ENCODE assay signal across 1 cellular context in genomic region chr15:42273099-42273899, GRCh38.
TF ChIP-seq lines count a peak whose summit lies in the region.

Gene GANC (plus strand): TSS chr15:42273201. CDS start chr15:42274482, 1,281 bp downstream.
Gene TMEM87A (minus strand): TSS chr15:42273433. CDS start chr15:42273398, 35 bp downstream.

TF ChIP-seq in HepG2, 621 proteins besides CTCF, POLR2A, EP300 and RAD21 (continued from another document and continues in another):
- TF ChIP-seq ZNF609 (CRISPR knock-in tag; IDR thresholded peaks at IDR 0.05; ENCODE audit: borderline replicate concordance) (peak; percentile 74), ZNF317 (CRISPR knock-in tag; IDR thresholded peaks at IDR 0.05) (peak; percentile 89), CENPBD1 (CRISPR knock-in tag; IDR thresholded peaks at IDR 0.05; ENCODE audit: borderline replicate concordance, low read depth) (no peak), HINFP (CRISPR knock-in tag; IDR thresholded peaks at IDR 0.05; ENCODE audit: low read depth) (peak; percentile 79; the same call in 1 of the 2 replicates), SAP130 (CRISPR knock-in tag; IDR thresholded peaks at IDR 0.05; ENCODE audit: low read depth) (peak; percentile 88), AKAP8 (CRISPR knock-in tag; IDR thresholded peaks at IDR 0.05) (no peak), ZNF564 (CRISPR knock-in tag; IDR thresholded peaks at IDR 0.05) (no peak; the same call in 1 of the 2 replicates), ZBTB14 (CRISPR knock-in tag; IDR thresholded peaks at IDR 0.05) (no peak), ZBTB7A (CRISPR knock-in tag; IDR thresholded peaks at IDR 0.05) (peak; percentile 71; the same call in 1 of the 2 replicates), KIAA2018 (CRISPR knock-in tag; IDR thresholded peaks at IDR 0.05; ENCODE audit: borderline replicate concordance) (0 out of 2 replicates have a peak, but pooled peaks have one; percentile 59), ZNF597 (CRISPR knock-in tag; IDR thresholded peaks at IDR 0.05) (no peak), ZKSCAN8 (CRISPR knock-in tag; IDR thresholded peaks at IDR 0.05; ENCODE audit: borderline replicate concordance) (peak; percentile 69; the same call in 1 of the 2 replicates), ZBED4 (CRISPR knock-in tag; IDR thresholded peaks at IDR 0.05; ENCODE audit: borderline replicate concordance) (peak; percentile 72; the same call in 1 of the 2 replicates), RBM39 (IDR thresholded peaks at IDR 0.05; ENCODE audit: low read depth, low read length, poor library complexity, severe bottlenecking) (peak; percentile 96), ZNF430 (CRISPR knock-in tag; IDR thresholded peaks at IDR 0.05) (peak; percentile 84; the same call in 1 of the 2 replicates), ZNF737 (CRISPR knock-in tag; IDR thresholded peaks at IDR 0.05; ENCODE audit: borderline replicate concordance) (0 out of 2 replicates have a peak, but pooled peaks have one; percentile 46), ZNF709 (CRISPR knock-in tag; IDR thresholded peaks at IDR 0.05) (no peak), CHD2 (IDR thresholded peaks at IDR 0.05; ENCODE audit: low read depth, low read length) (no peak; the same call in 1 of the 2 replicates), TBP (CRISPR knock-in tag; IDR thresholded peaks at IDR 0.05) (no peak), IKZF1 (IDR thresholded peaks at IDR 0.05) (no peak), ZNF451 (CRISPR knock-in tag; IDR thresholded peaks at IDR 0.05) (no peak), ZNF3 (CRISPR knock-in tag; IDR thresholded peaks at IDR 0.05) (peak; percentile 70; the same call in 1 of the 2 replicates), HOXA9 (CRISPR knock-in tag; IDR thresholded peaks at IDR 0.05; ENCODE audit: borderline replicate concordance) (no peak), ZNF557 (CRISPR knock-in tag; IDR thresholded peaks at IDR 0.05) (no peak; the same call in 1 of the 2 replicates), HOXA3 (CRISPR knock-in tag; IDR thresholded peaks at IDR 0.05) (peak; percentile 93), ZNF543 (CRISPR knock-in tag; IDR thresholded peaks at IDR 0.05) (peak; percentile 67; the same call in 1 of the 2 replicates), DZIP1 (CRISPR knock-in tag; IDR thresholded peaks at IDR 0.05) (no peak), ZNF546 (CRISPR knock-in tag; conservative IDR thresholded peaks at IDR 0.05) (no peak), SOX13 (IDR thresholded peaks at IDR 0.05) (no peak), SOX13 (CRISPR knock-in tag; conservative IDR thresholded peaks at IDR 0.05 in 1 of 2, IDR thresholded peaks at IDR 0.05 in 1 of 2) (no peak)
